ENCODE assay signal across 1 cellular context in the genomic region with DNA sequence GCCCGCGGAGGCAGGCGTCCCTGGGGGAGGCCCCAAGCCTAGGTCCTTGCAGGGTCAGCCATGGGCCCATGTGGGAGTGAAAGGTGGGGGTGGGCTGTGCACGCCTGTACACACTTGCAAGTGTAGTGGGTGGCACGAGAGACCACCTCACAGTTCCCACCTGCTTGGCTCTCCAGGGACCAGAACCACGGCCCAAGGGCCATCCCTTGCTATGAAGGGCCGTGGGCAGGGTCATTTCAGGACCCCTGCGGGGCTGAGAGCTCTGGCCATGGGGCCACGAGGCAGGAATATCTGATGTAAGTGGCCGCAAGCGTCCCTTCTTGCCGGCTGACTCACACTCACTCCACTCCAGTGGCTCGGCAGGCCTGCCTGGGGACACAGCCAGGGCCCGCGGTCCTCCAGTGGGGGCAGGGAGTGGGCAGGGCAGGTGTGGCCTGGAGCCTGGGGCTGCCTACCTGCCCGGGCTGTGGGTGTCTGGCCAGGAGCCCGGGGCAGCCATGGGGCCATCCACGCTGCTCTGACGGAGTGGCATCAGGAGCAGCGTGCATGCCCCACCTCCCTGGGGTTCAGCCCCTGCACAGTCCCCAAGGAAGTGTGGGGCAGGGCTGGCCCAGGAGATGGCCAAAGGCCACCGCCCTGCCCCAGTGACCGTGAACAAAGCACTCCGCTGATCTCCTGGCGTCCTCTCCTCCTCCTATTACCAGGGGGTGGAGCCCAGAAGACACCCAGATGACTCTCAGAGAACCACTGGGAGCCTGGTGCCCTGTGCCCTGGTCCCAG.
A peak's percentile ranks its signal among the peaks of the same experiment; 100 is the strongest.
TF ChIP-seq lines count a peak whose summit lies in the region.

No MANE protein-coding gene starts in this region.

TF ChIP-seq in HCT116, 20 proteins besides CTCF, POLR2A, EP300 and RAD21 (continued from another document):
- TF ChIP-seq, protein P1, sequence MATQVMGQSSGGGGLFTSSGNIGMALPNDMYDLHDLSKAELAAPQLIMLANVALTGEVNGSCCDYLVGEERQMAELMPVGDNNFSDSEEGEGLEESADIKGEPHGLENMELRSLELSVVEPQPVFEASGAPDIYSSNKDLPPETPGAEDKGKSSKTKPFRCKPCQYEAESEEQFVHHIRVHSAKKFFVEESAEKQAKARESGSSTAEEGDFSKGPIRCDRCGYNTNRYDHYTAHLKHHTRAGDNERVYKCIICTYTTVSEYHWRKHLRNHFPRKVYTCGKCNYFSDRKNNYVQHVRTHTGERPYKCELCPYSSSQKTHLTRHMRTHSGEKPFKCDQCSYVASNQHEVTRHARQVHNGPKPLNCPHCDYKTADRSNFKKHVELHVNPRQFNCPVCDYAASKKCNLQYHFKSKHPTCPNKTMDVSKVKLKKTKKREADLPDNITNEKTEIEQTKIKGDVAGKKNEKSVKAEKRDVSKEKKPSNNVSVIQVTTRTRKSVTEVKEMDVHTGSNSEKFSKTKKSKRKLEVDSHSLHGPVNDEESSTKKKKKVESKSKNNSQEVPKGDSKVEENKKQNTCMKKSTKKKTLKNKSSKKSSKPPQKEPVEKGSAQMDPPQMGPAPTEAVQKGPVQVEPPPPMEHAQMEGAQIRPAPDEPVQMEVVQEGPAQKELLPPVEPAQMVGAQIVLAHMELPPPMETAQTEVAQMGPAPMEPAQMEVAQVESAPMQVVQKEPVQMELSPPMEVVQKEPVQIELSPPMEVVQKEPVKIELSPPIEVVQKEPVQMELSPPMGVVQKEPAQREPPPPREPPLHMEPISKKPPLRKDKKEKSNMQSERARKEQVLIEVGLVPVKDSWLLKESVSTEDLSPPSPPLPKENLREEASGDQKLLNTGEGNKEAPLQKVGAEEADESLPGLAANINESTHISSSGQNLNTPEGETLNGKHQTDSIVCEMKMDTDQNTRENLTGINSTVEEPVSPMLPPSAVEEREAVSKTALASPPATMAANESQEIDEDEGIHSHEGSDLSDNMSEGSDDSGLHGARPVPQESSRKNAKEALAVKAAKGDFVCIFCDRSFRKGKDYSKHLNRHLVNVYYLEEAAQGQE (IDR thresholded peaks at IDR 0.05; ENCODE audit: low read depth) = no peak
- TF ChIP-seq EGR1 (IDR thresholded peaks at IDR 0.05; ENCODE audit: low read depth) (no peak), ZFX (IDR thresholded peaks at IDR 0.05) (peak; percentile 34; the same call in 1 of the 2 replicates), ZNF274 (IDR thresholded peaks at IDR 0.05; ENCODE audit: low read depth, low read length) (no peak), EZH2 (IDR thresholded peaks at IDR 0.05) (no peak), SP1 (IDR thresholded peaks at IDR 0.05; ENCODE audit: low read depth) (no peak), TCF7L2 (IDR thresholded peaks at IDR 0.05; ENCODE audit: borderline replicate concordance, extremely low read depth, insufficient read depth, insufficient read length) (peak; percentile 89), POLR2AphosphoS5 (IDR thresholded peaks at IDR 0.05; ENCODE audit: low read depth, low read length) (peak; percentile 72), CBX3 (IDR thresholded peaks at IDR 0.05; ENCODE audit: low read depth) (no peak), FOSL1 (IDR thresholded peaks at IDR 0.05; ENCODE audit: low read depth) (no peak), ELF1 (IDR thresholded peaks at IDR 0.05; ENCODE audit: borderline replicate concordance, low read depth) (no peak), SRF (IDR thresholded peaks at IDR 0.05; ENCODE audit: low read depth) (no peak), JUND (IDR thresholded peaks at IDR 0.05) (no peak), SIN3A (IDR thresholded peaks at IDR 0.05; ENCODE audit: low read depth) (no peak), YY1 (IDR thresholded peaks at IDR 0.05; ENCODE audit: extremely low read depth, insufficient replicate concordance, low read depth, low read length) (no peak), CEBPB (IDR thresholded peaks at IDR 0.05; ENCODE audit: low read depth) (no peak)
- TF ChIP-seq, protein P2, sequence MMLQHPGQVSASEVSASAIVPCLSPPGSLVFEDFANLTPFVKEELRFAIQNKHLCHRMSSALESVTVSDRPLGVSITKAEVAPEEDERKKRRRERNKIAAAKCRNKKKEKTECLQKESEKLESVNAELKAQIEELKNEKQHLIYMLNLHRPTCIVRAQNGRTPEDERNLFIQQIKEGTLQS (IDR thresholded peaks at IDR 0.05) = no peak
- TF ChIP-seq, protein P3, sequence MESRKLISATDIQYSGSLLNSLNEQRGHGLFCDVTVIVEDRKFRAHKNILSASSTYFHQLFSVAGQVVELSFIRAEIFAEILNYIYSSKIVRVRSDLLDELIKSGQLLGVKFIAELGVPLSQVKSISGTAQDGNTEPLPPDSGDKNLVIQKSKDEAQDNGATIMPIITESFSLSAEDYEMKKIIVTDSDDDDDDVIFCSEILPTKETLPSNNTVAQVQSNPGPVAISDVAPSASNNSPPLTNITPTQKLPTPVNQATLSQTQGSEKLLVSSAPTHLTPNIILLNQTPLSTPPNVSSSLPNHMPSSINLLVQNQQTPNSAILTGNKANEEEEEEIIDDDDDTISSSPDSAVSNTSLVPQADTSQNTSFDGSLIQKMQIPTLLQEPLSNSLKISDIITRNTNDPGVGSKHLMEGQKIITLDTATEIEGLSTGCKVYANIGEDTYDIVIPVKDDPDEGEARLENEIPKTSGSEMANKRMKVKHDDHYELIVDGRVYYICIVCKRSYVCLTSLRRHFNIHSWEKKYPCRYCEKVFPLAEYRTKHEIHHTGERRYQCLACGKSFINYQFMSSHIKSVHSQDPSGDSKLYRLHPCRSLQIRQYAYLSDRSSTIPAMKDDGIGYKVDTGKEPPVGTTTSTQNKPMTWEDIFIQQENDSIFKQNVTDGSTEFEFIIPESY (IDR thresholded peaks at IDR 0.05; ENCODE audit: extremely low read depth, insufficient replicate concordance, low read length) = no peak
- TF ChIP-seq, protein P4, sequence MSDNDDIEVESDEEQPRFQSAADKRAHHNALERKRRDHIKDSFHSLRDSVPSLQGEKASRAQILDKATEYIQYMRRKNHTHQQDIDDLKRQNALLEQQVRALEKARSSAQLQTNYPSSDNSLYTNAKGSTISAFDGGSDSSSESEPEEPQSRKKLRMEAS (IDR thresholded peaks at IDR 0.05) = no peak
